In the genomic region with DNA sequence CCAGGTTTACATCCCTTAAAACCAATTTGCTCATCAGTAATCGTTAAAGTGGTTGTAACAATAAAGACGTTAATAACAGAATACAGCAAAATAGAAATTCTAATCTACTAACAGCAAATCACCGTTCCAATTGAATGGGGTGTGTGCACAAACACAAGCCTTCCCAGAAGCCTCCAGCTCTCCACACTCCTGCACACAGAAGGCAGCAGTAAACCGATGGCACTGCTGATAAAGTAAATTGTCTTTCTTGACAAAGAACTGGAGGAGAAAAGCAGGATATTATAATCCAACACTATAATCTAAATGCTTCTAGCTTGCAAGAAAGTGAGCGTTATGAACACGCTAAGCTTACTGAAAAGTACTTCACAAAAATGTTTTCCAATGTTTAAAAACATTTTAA, we compare ENCODE assay signal across 11 cellular contexts. TPM values are rescaled to one million over a fixed set of nuclear protein-coding genes. Genes with fewer than 3 reads are reported as not detected.
A peak's percentile ranks its signal among the peaks of the same experiment; 100 is the strongest.
DNase-seq lines count a peak whose midpoint lies in the region; ATAC-seq, FAIRE-seq and TF ChIP-seq lines count a peak whose summit lies in the region.
"Had no signal": no experiment of that assay in that cellular context is flagged by ENCODE, and none has a peak within 500 bp of the region (broad histone marks: within the 10 kb centered on the region; RNA-seq: fewer than 3 reads in every experiment).

No MANE protein-coding gene starts in this region.

- H3K4me1 Mint-ChIP-seq in MCF 10A (ENCODE audit: insufficient read depth, unreplicated experiment) (peaks cover 28% of the 10 kb centered on the region), T-helper 17 cell (peaks cover 44% of the 10 kb centered on the region)

- H3K27ac Mint-ChIP-seq in MCF 10A (ENCODE audit: low read depth, unreplicated experiment) (peak overlapping the region; percentile 35), T-helper 17 cell (peak overlapping the region; percentile 99)

- CTCF ChIA-PET in MCF 10A (lab: Yijun Ruan, JAX) (interaction anchor here (0.6 to 0.8 kb wide), 3 partner anchors 26 to 329 kb away, joined by 4 to 7 read pairs (median 6); no protein-coding TSS in a partner anchor), mammary epithelial cell (lab: Charles Lee; ENCODE audit: low non-redundant PET) (no interaction called here)

- dilution Hi-C loops in mammary epithelial cell (cut with HindIII; ENCODE audit: low sequenced_read_pairs) = loop anchor here (10.0 to 25.0 kb wide), 2 partner anchors 176 to 318 kb away; no protein-coding TSS in a partner anchor
- dilution Hi-C loops in keratinocyte (cut with MboI; ENCODE audit: extremely low pct_ligation_motif_present, low sequenced_read_pairs) = no loop called here

- no peak for TF ChIP-seq POLR2A in tibial nerve (IDR thresholded peaks at IDR 0.05)

- no peak for FAIRE-seq in keratinocyte (lab: Jason Lieb, UNC)
- FAIRE-seq: colon had no signal

- intact Hi-C loops in MCF 10A (cut with micrococcal nuclease) = no loop called here
- intact Hi-C loops in mammary epithelial cell (cut with micrococcal nuclease) = no loop called here

- H3K36me3 ChIP-seq in mammary epithelial cell (ENCODE audit: insufficient read depth, low read length) (peaks cover 10% of the 10 kb centered on the region), keratinocyte (ENCODE audit: control insufficient read depth in 2 of 2, extremely low read depth in 1 of 2, insufficient read depth in 2 of 2, low read length in 2 of 2) (peaks cover 10 to 11% of the 10 kb centered on the region in 2 experiments), tibial nerve (peaks cover 0 to 11% (median 6%) of the 10 kb centered on the region in 3 donors)

- TF ChIP-seq CTCF in MCF 10A (IDR thresholded peaks at IDR 0.05; ENCODE audit: unreplicated experiment) (no peak), mammary epithelial cell (conservative IDR thresholded peaks at IDR 0.05 in 1 of 2, IDR thresholded peaks at IDR 0.05 in 1 of 2; ENCODE audit: extremely low read depth in 1 of 2, insufficient read depth in 1 of 2, low read depth in 1 of 2, low read length in 2 of 2) (no peak), keratinocyte (optimal IDR thresholded peaks at IDR 0.05 in 1 of 3, IDR thresholded peaks at IDR 0.05 in 1 of 3, conservative IDR thresholded peaks at IDR 0.05 in 1 of 3; ENCODE audit: extremely low read depth in 1 of 3, insufficient read depth in 2 of 3, low read length in 3 of 3) (no peak), tibial nerve (IDR thresholded peaks at IDR 0.05) (no peak)

- H3K9me3 Mint-ChIP-seq in MCF 10A (ENCODE audit: unreplicated experiment) = no peaks in the 10 kb centered on the region

- H3K36me3 Mint-ChIP-seq in MCF 10A (ENCODE audit: insufficient read depth, unreplicated experiment) (peaks cover 33% of the 10 kb centered on the region), T-helper 17 cell (ENCODE audit: low read depth) (no peaks in the 10 kb centered on the region)

- H2AFZ ChIP-seq in mammary epithelial cell (ENCODE audit: low read depth, low read length) (no peak overlapping the region), keratinocyte (ENCODE audit: control insufficient read depth, low read length) (no peak overlapping the region)

- H3K9me3 ChIP-seq in mammary epithelial cell (replicated peaks; ENCODE audit: insufficient read depth, low read length) (no peaks in the 10 kb centered on the region), T-helper 17 cell (ENCODE audit: control insufficient read depth, low read length, poor library complexity, severe bottlenecking) (no peaks in the 10 kb centered on the region), keratinocyte (ENCODE audit: control insufficient read depth, low read depth, low read length) (no peaks in the 10 kb centered on the region), tibial nerve (no peaks in the 10 kb centered on the region)
- H3K9me3 ChIP-seq: HAP-1 had no signal

- H3K27me3 Mint-ChIP-seq in MCF 10A (ENCODE audit: insufficient read depth, unreplicated experiment) (no peaks in the 10 kb centered on the region), T-helper 17 cell (no peaks in the 10 kb centered on the region)

- no peak for ATAC-seq in T-helper 17 cell
- no peak for ATAC-seq in HG02938 (IDR thresholded peaks at IDR 0.05; ENCODE audit: unreplicated experiment)

- H4K20me1 ChIP-seq in mammary epithelial cell (ENCODE audit: insufficient read depth, low read length) (no peaks in the 10 kb centered on the region), keratinocyte (ENCODE audit: control insufficient read depth, extremely low read depth, insufficient read depth, low read length) (peaks cover 4% of the 10 kb centered on the region)

- H3K4me3 Mint-ChIP-seq in MCF 10A (ENCODE audit: unreplicated experiment) = no peak overlapping the region
- H3K4me3 Mint-ChIP-seq in T-helper 17 cell = peak overlapping the region; percentile 90

- no peak overlapping the region for H3K4me3 ChIP-seq in mammary epithelial cell (replicated peaks in 1 of 3; ENCODE audit: insufficient read depth in 1 of 3, low read depth in 2 of 3, low read length in 3 of 3)
- no peak overlapping the region for H3K4me3 ChIP-seq in keratinocyte (ENCODE audit: control insufficient read depth in 2 of 3, extremely low read depth in 1 of 3, insufficient read depth in 2 of 3, low read depth in 1 of 3, low read length in 3 of 3)
- no peak overlapping the region for H3K4me3 ChIP-seq in tibial nerve
- H3K4me3 ChIP-seq: HAP-1 had no signal

- 97% methylated on average over 6 of the region's 6 CpGs for WGBS in mammary epithelial cell (ENCODE audit: low coverage, missing lambda C conversion rate)
- WGBS in tibial nerve, 2 donors = 40 to 49% methylated on average over 6 of the region's 6 CpGs

- H3K79me2 ChIP-seq in mammary epithelial cell (ENCODE audit: insufficient read depth, low read length) (peaks cover 91% of the 10 kb centered on the region), keratinocyte (ENCODE audit: control insufficient read depth, insufficient read depth, low read length) (peaks cover 81% of the 10 kb centered on the region)

- H3K4me2 ChIP-seq in mammary epithelial cell (ENCODE audit: insufficient read depth, low read depth, low read length) = no peak overlapping the region
- no peak overlapping the region for H3K4me2 ChIP-seq in keratinocyte (ENCODE audit: control insufficient read depth, extremely low read depth, insufficient read depth, low read depth, low read length)

- H3K4me1 ChIP-seq in mammary epithelial cell (ENCODE audit: insufficient read depth, low read length) = peaks cover 18% of the 10 kb centered on the region
- peaks cover 42% of the 10 kb centered on the region for H3K4me1 ChIP-seq in keratinocyte (ENCODE audit: control insufficient read depth, extremely low read depth, insufficient read depth, low read length)
- peaks cover 0 to 70% (median 48%) of the 10 kb centered on the region in 4 donors for H3K4me1 ChIP-seq in tibial nerve

- peaks cover 4% of the 10 kb centered on the region for H3K9me1 ChIP-seq in keratinocyte (ENCODE audit: control insufficient read depth, extremely low read depth, insufficient read depth, low read length)

- no peaks in the 10 kb centered on the region for H3K27me3 ChIP-seq in mammary epithelial cell (ENCODE audit: insufficient read depth, low read length)
- no peaks in the 10 kb centered on the region for H3K27me3 ChIP-seq in keratinocyte (ENCODE audit: control insufficient read depth, extremely low read depth, insufficient read depth, low read length)
- no peaks in the 10 kb centered on the region for H3K27me3 ChIP-seq in tibial nerve

- POLR2A ChIA-PET in MCF 10A (lab: Yijun Ruan, JAX) = interaction anchor here (0.7 to 13.8 kb wide), 7 partner anchors 9 to 626 kb away, joined by 3 to 350 read pairs (median 3); no protein-coding TSS in a partner anchor

- in situ Hi-C loops in mammary epithelial cell (cut with MboI; ENCODE audit: low sequenced_read_pairs in 2 of 2) = loop anchor here in 1 of 2 donors (25.0 kb wide), 1 partner anchor 601 kb away; no protein-coding TSS in a partner anchor

- no TSS peak for BruUV-seq in MCF 10A (replicated peaks; lab: Mats Ljungman, UMichigan)
- no TSS peak for BruUV-seq in mammary epithelial cell (replicated peaks; lab: Mats Ljungman, UMichigan)

- TF ChIP-seq EP300 in tibial nerve (IDR thresholded peaks at IDR 0.05) = no peak

- no peak overlapping the region for H3K27ac ChIP-seq in mammary epithelial cell (ENCODE audit: insufficient read depth, low read depth, low read length)
- H3K27ac ChIP-seq in keratinocyte (ENCODE audit: control insufficient read depth, insufficient read depth, low read length) = peak overlapping the region; percentile 30
- H3K27ac ChIP-seq in tibial nerve = peak overlapping the region in 3 of 4 donors; percentile 83 to 84 (median 83)

- DNase-seq in MCF 10A (ENCODE audit: unreplicated experiment) (no peak), mammary epithelial cell (no peak), T-helper 17 cell (no peak), keratinocyte (ENCODE audit: low read depth, low spot score) (no peak), tibial nerve (ENCODE audit: low spot score in 2 of 2) (no peak), SW 1271 (lab: John Stamatoyannopoulos, UW) (no peak), DMS153 treated with DMSO at 0.1 percent for 48 hours (lab: John Stamatoyannopoulos, UW; ENCODE audit: unreplicated experiment) (no peak)
- DNase-seq: NCI-H526 had no signal

- H3K9ac ChIP-seq in mammary epithelial cell (ENCODE audit: insufficient read depth, low read length) (no peak overlapping the region), keratinocyte (ENCODE audit: control insufficient read depth, extremely low read depth, insufficient read depth, low read length) (no peak overlapping the region)

RNA-seq across cellular contexts. Expression of gene ZNF217, which starts 7.0 kb away (rescaled TPM):
- total RNA-seq in MCF 10A (2022) = 42.9 and 49.3 TPM in 2 replicates
- total RNA-seq in mammary epithelial cell = 10 to 100 TPM; 30.8 to 39.8 TPM
- 8.7 TPM for polyA plus RNA-seq in mammary epithelial cell
- polyA minus RNA-seq in mammary epithelial cell = 63.7 TPM
- total RNA-seq in T-helper 17 cell = 10 to 100 TPM; 70.4 to 72.8 TPM
- 16.9 to 19.1 TPM (median 17.3 TPM) in 3 replicates for polyA plus RNA-seq in keratinocyte
- polyA plus RNA-seq in keratinocyte (2011; ENCODE audit: low read depth) = 13.1 TPM
- polyA plus RNA-seq in keratinocyte (2011; cell fraction: cytosol; rRNA removed) = 7.4 and 10.7 TPM in 2 replicates
- polyA plus RNA-seq in keratinocyte (2011; cell fraction: nucleus; rRNA removed) = 25.3 and 32.5 TPM in 2 replicates
- polyA plus RNA-seq in keratinocyte (2012; ENCODE audit: low replicate concordance) = 23.6 and 26.4 TPM in 2 replicates
- polyA minus RNA-seq in keratinocyte = 33.8 to 58.6 TPM (median 48.4 TPM) in 3 replicates
- 14.0 TPM for polyA minus RNA-seq in keratinocyte (2011; cell fraction: cytosol; rRNA and poly(A)+ RNA removed)
- 53.1 and 94.6 TPM in 2 replicates for polyA minus RNA-seq in keratinocyte (2011; cell fraction: nucleus; rRNA and poly(A)+ RNA removed)
- total RNA-seq in tibial nerve = 10 to 100 TPM; 21.4 to 24.3 (median 23.1) TPM
